ENCODE assay signal across 14 cellular contexts in genomic region chr7:133542209-133542780, GRCh38.
A peak's percentile ranks its signal among the peaks of the same experiment; 100 is the strongest.
DNase-seq lines count a peak whose midpoint lies in the region; ATAC-seq and TF ChIP-seq lines count a peak whose summit lies in the region.
"Had no signal": no experiment of that assay in that cellular context is flagged by ENCODE, and none has a peak within 500 bp of the region (broad histone marks: within the 10 kb centered on the region; RNA-seq: fewer than 3 reads in every experiment).

No MANE protein-coding gene starts in this region.

- POLR2A ChIA-PET in Caco-2 (lab: Charles Lee): no interaction called here
- POLR2A ChIA-PET in WTC11 (lab: Charles Lee): no interaction called here

- H3K4me1 Mint-ChIP-seq in Caco-2 (ENCODE audit: low read depth, unreplicated experiment) (no peaks in the 10 kb centered on the region), WTC11 (peaks cover 36% of the 10 kb centered on the region), neural progenitor cell (no peaks in the 10 kb centered on the region)

- intact Hi-C loops in Caco-2 (cut with micrococcal nuclease; ENCODE audit: unreplicated experiment): no loop called here

- H3K4me1 ChIP-seq in Caco-2: no peaks in the 10 kb centered on the region
- H3K4me1 ChIP-seq in neural progenitor cell: no peaks in the 10 kb centered on the region

- H3K4me2 ChIP-seq in neural progenitor cell: no peak overlapping the region

- H3K36me3 Mint-ChIP-seq in Caco-2 (ENCODE audit: insufficient read depth, unreplicated experiment) (no peaks in the 10 kb centered on the region), WTC11 (no peaks in the 10 kb centered on the region; the same call in 1 of the 2 replicates), neural progenitor cell (no peaks in the 10 kb centered on the region)

- DNase-seq in Caco-2: no peak
- peak; percentile 6 for DNase-seq in GM06990 (ENCODE audit: extremely low read depth, insufficient read length)
- DNase-seq in WTC11 (ENCODE audit: low spot score): no peak
- DNase-seq in neural progenitor cell (ENCODE audit: low spot score): no peak
- DNase-seq in activated CD8-positive, alpha-beta memory T cell treated with anti-CD3 and anti-CD28 coated beads, Interleukin-2, amount 50 U/mL, for 48 hours: no peak
- no peak for DNase-seq in hypothalamus (lab: John Stamatoyannopoulos, UW)
- DNase-seq: BE2C; CD4-positive, alpha-beta memory T cell; DMS53; GF-D8; KBM-7 had no signal

- H3K27ac Mint-ChIP-seq in Caco-2 (ENCODE audit: unreplicated experiment): peak overlapping the region; percentile 6
- peak overlapping the region; percentile 71 for H3K27ac Mint-ChIP-seq in WTC11
- H3K27ac Mint-ChIP-seq in neural progenitor cell: peak overlapping the region; percentile 39
- H3K27ac Mint-ChIP-seq: CD4-positive, alpha-beta memory T cell had no signal

- BruUV-seq in Caco-2 (replicated peaks; lab: Mats Ljungman, UMichigan): no TSS peak

- H3K27me3 Mint-ChIP-seq in Caco-2 (ENCODE audit: insufficient read depth, unreplicated experiment) (no peaks in the 10 kb centered on the region), WTC11 (ENCODE audit: low read depth) (no peaks in the 10 kb centered on the region), neural progenitor cell (ENCODE audit: insufficient read depth, low read depth) (no peaks in the 10 kb centered on the region)
- H3K27me3 Mint-ChIP-seq: CD4-positive, alpha-beta memory T cell had no signal

- H3K36me3 ChIP-seq in Caco-2 (ENCODE audit: control insufficient read depth, insufficient read depth, low read length) (no peaks in the 10 kb centered on the region), GM06990 (ENCODE audit: control insufficient read depth, insufficient read depth, low read length) (no peaks in the 10 kb centered on the region), neural progenitor cell (no peaks in the 10 kb centered on the region)
- H3K36me3 ChIP-seq: BE2C had no signal

- H3K27ac ChIP-seq in neural progenitor cell: no peak overlapping the region
- H3K27ac ChIP-seq: C4-2B had no signal

- H3K27me3 ChIP-seq in Caco-2 (replicated peaks; ENCODE audit: control insufficient read depth, insufficient read depth, low read length) (no peaks in the 10 kb centered on the region), GM06990 (replicated peaks; ENCODE audit: control insufficient read depth, insufficient read depth, low read length) (no peaks in the 10 kb centered on the region), neural progenitor cell (no peaks in the 10 kb centered on the region)
- H3K27me3 ChIP-seq: BE2C had no signal

- H3F3A ChIP-seq in neural progenitor cell (ENCODE audit: low read depth): no peaks in the 10 kb centered on the region

- no peaks in the 10 kb centered on the region for H3K9me3 Mint-ChIP-seq in Caco-2 (ENCODE audit: unreplicated experiment)
- H3K9me3 Mint-ChIP-seq in WTC11: no peaks in the 10 kb centered on the region
- no peaks in the 10 kb centered on the region for H3K9me3 Mint-ChIP-seq in neural progenitor cell
- H3K9me3 Mint-ChIP-seq: CD4-positive, alpha-beta memory T cell had no signal

- H2AFZ ChIP-seq in neural progenitor cell (replicated peaks): no peak overlapping the region

- H3K79me2 ChIP-seq in neural progenitor cell (ENCODE audit: low read depth): no peaks in the 10 kb centered on the region

- no peak overlapping the region for H3K9ac ChIP-seq in neural progenitor cell

- H3K4me3 Mint-ChIP-seq in Caco-2 (ENCODE audit: unreplicated experiment) (no peak overlapping the region), WTC11 (no peak overlapping the region), neural progenitor cell (no peak overlapping the region)
- H3K4me3 Mint-ChIP-seq: CD4-positive, alpha-beta memory T cell had no signal

- no peak overlapping the region for H3K4me3 ChIP-seq in Caco-2 (ENCODE audit: low read depth, low read length)
- no peak overlapping the region for H3K4me3 ChIP-seq in GM06990 (replicated peaks; ENCODE audit: low read depth, low read length)
- no peak overlapping the region for H3K4me3 ChIP-seq in neural progenitor cell

- H3K9me3 ChIP-seq in Caco-2 (no peaks in the 10 kb centered on the region), neural progenitor cell (ENCODE audit: low read depth) (no peaks in the 10 kb centered on the region)
- H3K9me3 ChIP-seq: BE2C had no signal

- ATAC-seq in WTC11 (no peak), HG03139 (IDR thresholded peaks at IDR 0.05; ENCODE audit: unreplicated experiment) (no peak)
- ATAC-seq: HCT116 had no signal

- no peaks in the 10 kb centered on the region for H4K20me1 ChIP-seq in neural progenitor cell (ENCODE audit: low read depth)

- no peak for TF ChIP-seq CTCF in Caco-2 (IDR thresholded peaks at IDR 0.05; ENCODE audit: insufficient read depth in 1 of 2, low read depth in 1 of 2, low read length in 1 of 2, severe bottlenecking in 1 of 2, unreplicated experiment in 1 of 2)
- no peak for TF ChIP-seq CTCF in GM06990 (IDR thresholded peaks at IDR 0.05; ENCODE audit: insufficient read depth, low read length, poor library complexity, severe bottlenecking)
- no peak for TF ChIP-seq CTCF in WTC11 (IDR thresholded peaks at IDR 0.05)
- TF ChIP-seq CTCF in neural progenitor cell (IDR thresholded peaks at IDR 0.05): no peak

- CTCF ChIA-PET in Caco-2 (lab: Charles Lee) (no interaction called here), WTC11 (lab: Charles Lee) (no interaction called here)

TF ChIP-seq in WTC11, 78 proteins besides CTCF, POLR2A, EP300 and RAD21:
- no peak for TF ChIP-seq CBFB (CRISPR knock-in tag; IDR thresholded peaks at IDR 0.05; ENCODE audit: low read depth)
- no peak for TF ChIP-seq GRHL2 (CRISPR knock-in tag; IDR thresholded peaks at IDR 0.05; ENCODE audit: insufficient replicate concordance, severe bottlenecking)
- TF ChIP-seq ATF2 (CRISPR knock-in tag; IDR thresholded peaks at IDR 0.05; ENCODE audit: borderline replicate concordance, low read depth): no peak
- TF ChIP-seq SMAD3 (CRISPR knock-in tag; IDR thresholded peaks at IDR 0.05; ENCODE audit: borderline replicate concordance): no peak
- no peak for TF ChIP-seq GTF2I (CRISPR knock-in tag; conservative IDR thresholded peaks at IDR 0.05)
- TF ChIP-seq SOX15 (CRISPR knock-in tag; IDR thresholded peaks at IDR 0.05): no peak
- no peak for TF ChIP-seq PRRX2 (CRISPR knock-in tag; IDR thresholded peaks at IDR 0.05)
- TF ChIP-seq HMGXB4 (CRISPR knock-in tag; IDR thresholded peaks at IDR 0.05): no peak
- no peak for TF ChIP-seq ZNF423 (CRISPR knock-in tag; IDR thresholded peaks at IDR 0.05)
- TF ChIP-seq MAX (CRISPR knock-in tag; IDR thresholded peaks at IDR 0.05): no peak
- no peak for TF ChIP-seq ZNF512 (CRISPR knock-in tag; IDR thresholded peaks at IDR 0.05; ENCODE audit: borderline replicate concordance)
TF ChIP-seq in WTC11: peak in this region for 0.

Comparison
In these comparisons a context has a peak if more than half of its experiments do, and no peak if none do; other contexts are left out.
1. H3K27ac Mint-ChIP-seq: peak in every context shown above with its lines; median percentile 71 in WTC11; 39 in neural progenitor cell; 6 in Caco-2.